ENCODE assay signal across 13 cellular contexts in the genomic region with DNA sequence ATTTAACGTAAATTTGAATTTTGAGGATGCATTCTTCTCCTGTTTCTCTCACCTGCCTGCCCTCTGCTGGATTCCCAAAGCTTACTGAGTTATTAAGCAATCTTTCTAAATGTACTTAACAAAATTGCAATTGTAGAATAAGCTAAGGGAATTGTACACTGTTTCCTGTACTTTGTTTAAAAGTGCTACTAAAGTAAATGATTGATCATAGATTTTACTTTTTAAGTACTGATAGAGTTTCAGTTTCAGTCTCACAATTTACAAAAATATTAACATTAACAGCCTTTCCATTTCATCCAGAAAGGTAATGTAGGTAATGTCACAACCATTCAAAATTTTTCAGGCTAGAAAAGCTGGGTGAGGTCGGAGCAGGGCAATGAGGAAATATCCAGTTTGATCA. TPM values are rescaled to one million over a fixed set of nuclear protein-coding genes. Genes with fewer than 3 reads are reported as not detected.
"Had no signal": no experiment of that assay in that cellular context is flagged by ENCODE, and none has a peak within 500 bp of the region (broad histone marks: within the 10 kb centered on the region; RNA-seq: fewer than 3 reads in every experiment).

No MANE protein-coding gene starts in this region.

- H3K4me3 ChIP-seq: GM23248, HAP-1 had no signal

- H3K9me3 ChIP-seq: HAP-1 had no signal

- DNase-seq: GM23248, GOT3, H7, HFFc6, Karpas-422, KBM-7 had no signal

- FAIRE-seq: HepG2 had no signal

- H3K9ac ChIP-seq: GM23248, KMS-11 had no signal

- H3K27ac Mint-ChIP-seq: HFFc6, IgD-negative memory B cell had no signal

- H3K4me1 ChIP-seq: HAP-1 had no signal

- H3K36me3 ChIP-seq: HAP-1 had no signal

- ATAC-seq: HCT116, HepG2 had no signal

- H3K4me3 Mint-ChIP-seq: HFFc6, IgD-negative memory B cell had no signal

- H3K27ac ChIP-seq: GM23248, HL-60, KMS-11 had no signal

RNA-seq across cellular contexts. Expression of a gene that starts 4.8 kb away (rescaled TPM):
- total RNA-seq: H4, HepG2 had no signal
- polyA plus RNA-seq: HepG2, IgD-negative memory B cell had no signal
